ENCODE assay signal across 8 cellular contexts in genomic region chr6:42879372-42880239, GRCh38. TPM values are rescaled to one million over a fixed set of nuclear protein-coding genes. Genes with fewer than 3 reads are reported as not detected.
DNase-seq lines count a peak whose midpoint lies in the region; ATAC-seq and TF ChIP-seq lines count a peak whose summit lies in the region.

Gene RPL7L1, plus strand, starts transcription at chr6:42879616. Its CDS starts 295 bp downstream, at chr6:42879911.

- peak within 1 kb of the TSS; percentile 88 for H3K4me2 ChIP-seq in smooth muscle cell

- H3K27me3 ChIP-seq in smooth muscle cell (ENCODE audit: low read depth) = no peaks in the 10 kb centered on the region

- H3K9me3 ChIP-seq in smooth muscle cell (replicated peaks; ENCODE audit: low read depth) = no peaks in the 10 kb centered on the region

- peak within 1 kb of the TSS; percentile 98 for H2AFZ ChIP-seq in smooth muscle cell (ENCODE audit: low read depth)

- peaks cover 8% of the 10 kb centered on the region for H3F3A ChIP-seq in smooth muscle cell (ENCODE audit: low read depth)

- peak; percentile 38 for DNase-seq in AG04449 (ENCODE audit: low read depth, low spot score)
- peak; percentile 98 for DNase-seq in NCI-H2171 treated with DMSO at 0.1 percent for 48 hours (lab: John Stamatoyannopoulos, UW)
- peak; percentile 52 to 93 for DNase-seq in T47D (ENCODE audit: low read depth in 1 of 2, low spot score in 1 of 2)
- DNase-seq in iPS-NIHi7 (ENCODE audit: extremely low spot score) = peak; percentile 64
- peak; percentile 79 for DNase-seq in smooth muscle cell (lab: John Stamatoyannopoulos, UW; ENCODE audit: unreplicated experiment)

- ATAC-seq in GM18870 (IDR thresholded peaks at IDR 0.05; ENCODE audit: unreplicated experiment) (peak; percentile 85), HG03108 (IDR thresholded peaks at IDR 0.05; ENCODE audit: unreplicated experiment) (peak; percentile 91)

- peaks cover 7% of the 10 kb centered on the region for H3K36me3 ChIP-seq in smooth muscle cell (ENCODE audit: low read depth)

- H3K4me3 ChIP-seq in AG04449 (ENCODE audit: low read depth, low read length) = peak within 1 kb of the TSS; percentile 83
- peak within 1 kb of the TSS; percentile 81 for H3K4me3 ChIP-seq in smooth muscle cell

- peaks cover 42% of the 10 kb centered on the region for H3K79me2 ChIP-seq in smooth muscle cell (ENCODE audit: low read depth)

- H3K4me1 ChIP-seq in smooth muscle cell (ENCODE audit: low read depth) = peaks cover 6% of the 10 kb centered on the region

- H3K9ac ChIP-seq in smooth muscle cell (ENCODE audit: low read depth) = peak within 1 kb of the TSS; percentile 89

- TF ChIP-seq CTCF in AG04449 (IDR thresholded peaks at IDR 0.05; ENCODE audit: insufficient read depth, low read length, missing control alignments) (peak; percentile 1), VCaP (conservative IDR thresholded peaks at IDR 0.05) (no peak), smooth muscle cell (IDR thresholded peaks at IDR 0.05; ENCODE audit: borderline replicate concordance, insufficient read depth, poor library complexity, severe bottlenecking) (no peak)

- peaks cover 8% of the 10 kb centered on the region for H4K20me1 ChIP-seq in smooth muscle cell (ENCODE audit: low read depth)

- POLR2A ChIA-PET in AG04449 (lab: Yijun Ruan, JAX) = interaction anchor here (0.5 to 1.5 kb wide), 7 partner anchors 11 to 316 kb away, joined by 3 to 9 read pairs (median 4); partner anchors contain the start of genes BICRAL, TBCC and UBR2

- H3K27ac ChIP-seq in VCaP = peak within 1 kb of the TSS; percentile 96
- H3K27ac ChIP-seq in smooth muscle cell (ENCODE audit: low read depth) = peak within 1 kb of the TSS; percentile 84

- in situ Hi-C loops in T47D (cut with HindIII; ENCODE audit: low pct_unique_long_range_greater_than_20kb, low sequenced_read_pairs) = no loop called here

- 2% methylated on average over 41 of the region's 41 CpGs for WGBS in smooth muscle cell (ENCODE audit: low lambda C conversion rate)

- CTCF ChIA-PET in AG04449 (lab: Yijun Ruan, JAX) = interaction anchor here (1.0 to 9.0 kb wide), 6 partner anchors 11 to 313 kb away, joined by 3 to 139 read pairs (median 11); a partner anchor contains a TSS

RNA-seq across cellular contexts. Expression of gene RPL7L1, which starts in this region (rescaled TPM):
- total RNA-seq in smooth muscle cell = 64.0 and 75.4 TPM in 2 replicates
- 51.7 and 57.6 TPM in 2 replicates for polyA plus RNA-seq in smooth muscle cell

Comparison
In these comparisons a context has a peak if more than half of its experiments do, and no peak if none do; other contexts are left out.
1. Peak in every context shown above with its lines: DNase-seq, ATAC-seq, H3K4me3 ChIP-seq and H3K27ac ChIP-seq.
2. DNase-seq: peak in every context shown above with its lines; median percentile 98 in NCI-H2171 treated with DMSO at 0.1 percent for 48 hours; 79 in smooth muscle cell; 72 in T47D; 64 in iPS-NIHi7; 38 in AG04449.